ENCODE assay signal across 10 cellular contexts in the genomic region with DNA sequence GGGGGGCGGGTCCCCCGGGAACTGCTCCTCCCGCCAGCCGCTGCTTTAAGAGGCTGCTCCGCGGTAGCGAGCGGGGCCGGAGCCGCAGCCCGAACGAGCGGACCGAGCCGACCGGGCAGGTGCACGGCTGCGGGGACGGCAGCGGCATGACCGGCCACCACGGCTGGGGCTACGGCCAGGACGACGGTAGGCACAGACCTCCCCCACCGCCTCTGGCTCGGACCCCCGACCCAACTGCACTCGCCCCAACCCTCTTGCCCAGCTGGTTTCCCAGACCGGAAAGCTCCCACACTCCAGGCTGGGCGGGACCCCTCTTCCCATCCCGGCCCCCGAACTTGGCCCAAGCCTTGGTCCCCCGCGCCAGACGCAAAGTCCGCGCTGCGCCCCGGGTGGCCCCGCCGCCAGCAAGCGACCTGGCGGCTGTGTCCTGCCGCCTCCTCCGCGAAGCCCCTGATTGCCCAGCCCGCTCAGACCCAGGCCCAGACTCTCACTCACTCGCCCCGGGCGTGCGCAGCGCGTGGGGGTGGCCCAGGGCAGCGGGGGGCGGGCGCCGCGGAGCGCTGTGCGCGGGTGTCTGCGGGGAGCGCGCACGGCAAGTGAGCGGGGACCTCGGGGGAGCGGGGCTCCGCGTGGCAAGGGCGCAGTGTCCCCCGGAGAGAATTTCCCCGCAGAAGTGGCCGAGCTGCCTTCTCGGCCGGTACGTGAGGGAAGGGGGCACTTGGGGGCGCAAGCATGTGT. TPM values are rescaled to one million over a fixed set of nuclear protein-coding genes. Genes with fewer than 3 reads are reported as not detected.
A peak's percentile ranks its signal among the peaks of the same experiment; 100 is the strongest.
DNase-seq lines count a peak whose midpoint lies in the region; ATAC-seq, FAIRE-seq and TF ChIP-seq lines count a peak whose summit lies in the region.
"Had no signal": no experiment of that assay in that cellular context is flagged by ENCODE, and none has a peak within 500 bp of the region (broad histone marks: within the 10 kb centered on the region; RNA-seq: fewer than 3 reads in every experiment).

Gene CA7 (plus strand): TSS at position 73 of the 738 bp plus-strand sequence. CDS start 74 bp downstream, at position 147.

- H3K4me1 ChIP-seq in GM12878 (ENCODE audit: control insufficient read depth, insufficient read depth, low read length) = no peaks in the 10 kb centered on the region
- peaks cover 0 to 6% of the 10 kb centered on the region in 2 donors for H3K4me1 ChIP-seq in small intestine (ENCODE audit: control insufficient read depth in 2 of 2, insufficient read depth in 1 of 2, low read depth in 1 of 2, low read length in 1 of 2)

- in situ Hi-C loops in GM12878 (cut with MboI) = no loop called here

- DNase-seq in DMS 273 (lab: John Stamatoyannopoulos, UW; ENCODE audit: unreplicated experiment) (peak; percentile 48), DMS 273 treated with DMSO at 0.1 percent for 48 hours (lab: John Stamatoyannopoulos, UW) (no peak), GM12878 (ENCODE audit: low read depth, low spot score) (no peak), islet precursor cell (peak; percentile 61), small intestine (no peak), RPMI8226 (no peak)
- DNase-seq: activated CD4-positive, alpha-beta T cell treated with anti-CD3 and anti-CD28 coated beads for 48 hours had no signal

- POLR2A ChIA-PET in GM12878 (lab: Charles Lee) = interaction anchor here (0.7 kb wide), 1 partner anchor 81 kb away, joined by 4 read pairs; the partner anchor contains the start of gene RRAD

- FAIRE-seq in GM12878 (lab: Jason Lieb, UNC) = no peak
- no peak for FAIRE-seq in small intestine (lab: Jason Lieb, UNC)

- H4K20me1 ChIP-seq in GM12878 (ENCODE audit: control insufficient read depth, insufficient read depth) = no peaks in the 10 kb centered on the region

- SMC1A ChIA-PET in GM12878 (lab: Charles Lee; ENCODE audit: uncharacterized antibody, unreplicated experiment) = no interaction called here

- CTCF ChIA-PET in GM12878 (lab: Yijun Ruan, JAX) = interaction anchor here (1.8 to 10.4 kb wide), 3 partner anchors 13 to 23 kb away, joined by 7 to 73 read pairs (median 26); partner anchors contain the start of gene NAE1

- H3K27ac ChIP-seq in GM12878 (ENCODE audit: control insufficient read depth, insufficient read depth) (no peak within 1 kb of the TSS), small intestine (ENCODE audit: low read depth in 1 of 2, low read length in 1 of 2) (no peak within 1 kb of the TSS)
- H3K27ac ChIP-seq: 22Rv1 had no signal

- 16% methylated on average over 50 of the region's 79 CpGs for WGBS in GM12878 (ENCODE audit: insufficient coverage, insufficient replicate concordance, low lambda C conversion rate, missing lambda C conversion rate)
- 1 to 2% (median 2%) methylated on average over 38 to 79 of the region's 79 CpGs for WGBS in small intestine, 3 donors

- H3K36me3 ChIP-seq in GM12878 (ENCODE audit: control insufficient read depth in 2 of 2, insufficient read depth in 2 of 2, low read length in 1 of 2) = no peaks in the 10 kb centered on the region
- H3K36me3 ChIP-seq in small intestine (ENCODE audit: control insufficient read depth in 2 of 2, insufficient read depth in 2 of 2, low read length in 2 of 2) = no peaks in the 10 kb centered on the region

- RAD21 ChIA-PET in GM12878 (lab: Charles Lee; ENCODE audit: unreplicated experiment) = no interaction called here

- no peak for TF ChIP-seq POLR2A in GM12878 (IDR thresholded peaks at IDR 0.05; ENCODE audit: low read depth, low read length)

- H3K9me3 ChIP-seq in GM12878 (replicated peaks; ENCODE audit: control insufficient read depth, insufficient read depth, low read length) (no peaks in the 10 kb centered on the region), small intestine (ENCODE audit: control insufficient read depth, low read depth) (no peaks in the 10 kb centered on the region)

- TF ChIP-seq CTCF in GM12878 (IDR thresholded peaks at IDR 0.05 in 2 of 3, conservative IDR thresholded peaks at IDR 0.05 in 1 of 3; ENCODE audit: control insufficient read depth in 2 of 3, extremely low read depth in 1 of 3, insufficient read depth in 1 of 3, low read depth in 3 of 3, low read length in 3 of 3) = no peak

- no peaks in the 10 kb centered on the region for H3K79me2 ChIP-seq in GM12878 (ENCODE audit: control insufficient read depth, insufficient read depth, low read length)

- H3K27me3 ChIP-seq in GM12878 (replicated peaks in 1 of 2; ENCODE audit: control insufficient read depth in 2 of 2, insufficient read depth in 2 of 2, low read length in 1 of 2) = peaks cover 4 to 10% of the 10 kb centered on the region in 2 experiments; a peak in 3 of 4 replicates
- H3K27me3 ChIP-seq in small intestine (ENCODE audit: control insufficient read depth in 2 of 2, insufficient read depth in 2 of 2, low read length in 2 of 2) = peaks cover 0 to 10% of the 10 kb centered on the region in 2 donors

- TF ChIP-seq EP300 in GM12878 (IDR thresholded peaks at IDR 0.05; ENCODE audit: borderline replicate concordance in 1 of 2, control insufficient read depth in 1 of 2, low read depth in 2 of 2, low read length in 2 of 2) = no peak

- ATAC-seq in GM12878 (no peak; the same call in 2 of the 3 replicates), GM21737 (IDR thresholded peaks at IDR 0.05; ENCODE audit: unreplicated experiment) (no peak), HG03354 (IDR thresholded peaks at IDR 0.05; ENCODE audit: poor library complexity, severe bottlenecking, unreplicated experiment) (no peak)

- H3K4me3 ChIP-seq in GM12878 (no peak within 1 kb of the TSS), small intestine (ENCODE audit: low read depth in 1 of 2, low read length in 2 of 2) (peak within 1 kb of the TSS in 1 of 2 donors; percentile 49)

- H2AFZ ChIP-seq in GM12878 (ENCODE audit: control insufficient read depth, low read depth, low read length) = no peak within 1 kb of the TSS

- no peak for TF ChIP-seq RAD21 in GM12878 (IDR thresholded peaks at IDR 0.05; ENCODE audit: insufficient read depth, low read depth, low read length)

- peak within 1 kb of the TSS; percentile 33; the same call in 1 of the 2 replicates for H3K4me2 ChIP-seq in GM12878 (ENCODE audit: control insufficient read depth, insufficient read depth)

- no peak within 1 kb of the TSS for H3K9ac ChIP-seq in GM12878 (ENCODE audit: control insufficient read depth, insufficient read depth, low read length)

- intact Hi-C loops in GM12878 (cut with micrococcal nuclease; ENCODE audit: unreplicated experiment) = no loop called here

- no TSS peak for BruUV-seq in GM12878 (replicated peaks; lab: Mats Ljungman, UMichigan)

TF ChIP-seq in GM12878, 131 proteins besides CTCF, POLR2A, EP300 and RAD21:
- peak; percentile 72 for TF ChIP-seq HDAC6 (IDR thresholded peaks at IDR 0.05; ENCODE audit: unreplicated experiment)
- no peak for TF ChIP-seq SKIL (IDR thresholded peaks at IDR 0.05; ENCODE audit: low read depth, poor library complexity, severe bottlenecking)
- no peak for TF ChIP-seq HCFC1 (IDR thresholded peaks at IDR 0.05; ENCODE audit: low read length)
- TF ChIP-seq BHLHE40 (IDR thresholded peaks at IDR 0.05; ENCODE audit: borderline replicate concordance in 1 of 2, low read depth in 2 of 2, low read length in 1 of 2) = no peak
TF ChIP-seq in GM12878: peak in this region for 1.

RNA-seq across cellular contexts. Expression of gene CA7, which starts in this region (rescaled TPM):
- total RNA-seq in GM12878 (2013; cell fraction: nucleolus; rRNA removed) = not detected in 2 replicates
- total RNA-seq in GM12878 (2014; rRNA removed) = not detected in 2 replicates
- not detected in 2 replicates for total RNA-seq in GM12878 (2014; rRNA removed; fragmentation: Illumina TruSeq; extraction: Trizol)
- total RNA-seq in GM12878 (2021) = not detected in 2 replicates
- not detected for polyA plus RNA-seq in GM12878 (2011; ENCODE audit: low read depth)
- not detected in 2 replicates for polyA plus RNA-seq in GM12878 (2011; rRNA removed)
- 0.04 and 0.05 TPM in 2 replicates for polyA plus RNA-seq in GM12878 (2011; cell fraction: cytosol; rRNA removed)
- not detected in 2 replicates for polyA plus RNA-seq in GM12878 (2011; cell fraction: nucleus; rRNA removed)
- polyA plus RNA-seq in GM12878 (2012) = not detected in 2 replicates
- not detected in 2 replicates for polyA plus RNA-seq in GM12878 (2014; fragmentation: Illumina TruSeq; extraction: Trizol)
- polyA plus RNA-seq in GM12878 (2014; fragmentation: Nextera tagmentation; extraction: Ambion mirVana) = under 1 TPM in 1 of 2 experiments, not detected in 1; 0.04 TPM
- 0.05 TPM in 1 of 2 replicates, not detected in the other for polyA plus RNA-seq in GM12878 (2014; rRNA removed)
- polyA plus RNA-seq in GM12878 (2016; fragmentation: Nextera tagmentation; extraction: Ambion mirVana) = not detected
- polyA minus RNA-seq in GM12878 (2011; rRNA and poly(A)+ RNA removed) = not detected in 2 replicates
- not detected in 2 replicates for polyA minus RNA-seq in GM12878 (2011; cell fraction: cytosol; rRNA and poly(A)+ RNA removed)
- not detected in 2 replicates for polyA minus RNA-seq in GM12878 (2011; cell fraction: nucleus; rRNA and poly(A)+ RNA removed)
- polyA plus RNA-seq in small intestine = 10 to 100 TPM in 2 of 3 donors, 1 to 10 TPM in 1; 6.4 to 89.7 (median 49.4) TPM

Comparison
In these comparisons a context has a peak if more than half of its experiments do, and no peak if none do; other contexts are left out.
1. RNA of gene CA7 (polyA plus RNA-seq): 6.4 to 89.7 TPM in small intestine; 0.04 to 0.05 TPM in GM12878; every median in the first group is over 4 times any median in the second.
2. DNase-seq: peak in DMS 273 (single experiment) and islet precursor cell (single experiment); none in DMS 273 treated with DMSO at 0.1 percent for 48 hours (single experiment), GM12878 (single experiment), small intestine (single experiment) and RPMI8226 (single experiment).